Comparison of ENCODE assay signal across 8 cellular contexts in the genomic region with DNA sequence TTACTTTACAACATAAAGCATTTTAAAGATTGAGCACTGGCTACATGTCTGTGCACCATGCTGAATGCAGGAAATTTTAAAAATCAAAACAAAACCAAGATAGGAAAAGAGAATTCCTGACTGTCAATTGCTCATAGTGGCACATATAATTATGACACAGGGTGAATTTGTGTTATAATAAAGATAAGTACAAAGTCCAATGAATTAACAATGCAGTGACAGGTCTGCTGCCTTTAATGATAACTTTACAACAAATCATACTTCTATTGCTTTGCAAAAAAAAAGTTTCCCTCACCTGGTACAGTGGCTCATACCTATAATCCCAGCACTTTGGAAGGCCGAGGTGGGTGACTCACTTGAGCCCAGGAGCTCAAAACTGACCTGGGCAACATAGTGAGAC.
"Had no signal": no experiment of that assay in that cellular context is flagged by ENCODE, and none has a peak within 500 bp of the region (broad histone marks: within the 10 kb centered on the region; RNA-seq: fewer than 3 reads in every experiment).

No MANE protein-coding gene starts in this region.

- DNase-seq: GDM1, GF-D8 had no signal

- ATAC-seq: GM12878 had no signal

- FAIRE-seq: G401.6, GM12878, GM12891, GM12892, GM18507, GM19239 had no signal

- H3K4me3 ChIP-seq: GM12878 had no signal
